Comparison of ENCODE assay signal across 8 cellular contexts in genomic region chr6:153092082-153093013, GRCh38. TPM values are rescaled to one million over a fixed set of nuclear protein-coding genes. Genes with fewer than 3 reads are reported as not detected.
DNase-seq lines count a peak whose midpoint lies in the region; ATAC-seq and TF ChIP-seq lines count a peak whose summit lies in the region.

No MANE protein-coding gene starts in this region.

- no peak overlapping the region for H3K23ac ChIP-seq in neuronal stem cell (ENCODE audit: low read depth, low read length, poor library complexity)

- no peaks in the 10 kb centered on the region for H3K9me2 ChIP-seq in HCT116 (ENCODE audit: insufficient read depth)

- no peaks in the 10 kb centered on the region for H3K79me2 ChIP-seq in HCT116 (ENCODE audit: insufficient read depth, low read length)

- no peak overlapping the region for H4K91ac ChIP-seq in neuronal stem cell (ENCODE audit: low read depth, low read length, poor library complexity)

- H3K9me3 ChIP-seq in HCT116 (ENCODE audit: control insufficient read depth in 1 of 2, insufficient read depth in 1 of 2, low read depth in 1 of 2, low read length in 2 of 2) (no peaks in the 10 kb centered on the region), neuronal stem cell (replicated peaks in 1 of 2; ENCODE audit: control insufficient read depth in 2 of 2, insufficient read depth in 1 of 2, low read depth in 1 of 2, low read length in 2 of 2) (no peaks in the 10 kb centered on the region)

- H3K36me3 Mint-ChIP-seq in Calu3 (ENCODE audit: insufficient read depth, unreplicated experiment): no peaks in the 10 kb centered on the region

- POLR2A ChIA-PET in HCT116 (lab: Charles Lee): no interaction called here

- H2BK5ac ChIP-seq in neuronal stem cell (ENCODE audit: low read length): no peak overlapping the region

- in situ Hi-C loops in GM13977 (cut with MboI; ENCODE audit: low pct_unique_long_range_greater_than_20kb, low sequenced_read_pairs, unreplicated experiment): no loop called here

- no peak for TF ChIP-seq RAD21 in HCT116 (IDR thresholded peaks at IDR 0.05; ENCODE audit: low read depth)

- no peak overlapping the region for H2BK12ac ChIP-seq in neuronal stem cell (ENCODE audit: low read length)

- no peak overlapping the region for H3K9ac ChIP-seq in HCT116 (ENCODE audit: low read length)
- H3K9ac ChIP-seq in neuronal stem cell (ENCODE audit: low read depth, low read length, poor library complexity): no peak overlapping the region

- no peaks in the 10 kb centered on the region for H3K79me1 ChIP-seq in neuronal stem cell (ENCODE audit: low read depth, low read length)

- BruUV-seq in HCT116 (replicated peaks; lab: Mats Ljungman, UMichigan): no TSS peak
- no TSS peak for BruUV-seq in Calu3 (replicated peaks; lab: Mats Ljungman, UMichigan)

- intact Hi-C loops in HCT116 (cut with micrococcal nuclease): no loop called here
- intact Hi-C loops in Calu3 (cut with micrococcal nuclease; ENCODE audit: unreplicated experiment): no loop called here

- no peaks in the 10 kb centered on the region for H3K36me3 ChIP-seq in HCT116 (ENCODE audit: control insufficient read depth in 1 of 2, insufficient read depth in 2 of 2, low read length in 2 of 2)
- no peaks in the 10 kb centered on the region for H3K36me3 ChIP-seq in neuronal stem cell (replicated peaks in 1 of 2; ENCODE audit: control insufficient read depth in 2 of 2, insufficient read depth in 2 of 2, low read length in 2 of 2)

- CTCF ChIA-PET in HCT116 (lab: Charles Lee) (interaction anchor here (0.9 kb wide), 1 partner anchor 60 kb away, joined by 3 read pairs; no protein-coding TSS in a partner anchor), Calu3 (lab: Charles Lee) (no interaction called here)

- no peaks in the 10 kb centered on the region for H4K20me1 ChIP-seq in HCT116 (ENCODE audit: insufficient read depth)

- H3K4me1 Mint-ChIP-seq in Calu3 (ENCODE audit: low read depth, unreplicated experiment): no peaks in the 10 kb centered on the region

- H3K18ac ChIP-seq in neuronal stem cell (ENCODE audit: low read length): no peak overlapping the region

- H4K8ac ChIP-seq in neuronal stem cell (ENCODE audit: low read depth, low read length): no peak overlapping the region

- H3K4ac ChIP-seq in neuronal stem cell (ENCODE audit: low read length): no peak overlapping the region

- no peak overlapping the region for H2BK15ac ChIP-seq in neuronal stem cell (ENCODE audit: low read length)

- H3K4me1 ChIP-seq in HCT116 (ENCODE audit: control insufficient read depth in 1 of 2, insufficient read depth in 2 of 2, low read length in 2 of 2) (peaks cover 2 to 30% of the 10 kb centered on the region in 2 experiments; a peak in 2 of 4 replicates), neuronal stem cell (ENCODE audit: control insufficient read depth in 2 of 2, insufficient read depth in 1 of 2, low read depth in 1 of 2, low read length in 2 of 2) (no peaks in the 10 kb centered on the region)

- H3K27me3 Mint-ChIP-seq in Calu3 (ENCODE audit: unreplicated experiment): no peaks in the 10 kb centered on the region

- DNase-seq in GM13977 (ENCODE audit: low spot score) (peak; percentile 9), HCT116 (ENCODE audit: low read depth, low spot score) (peak; percentile 48), MV-4-11 (lab: John Stamatoyannopoulos, UW) (peak; percentile 95), epithelial cell of proximal tubule (ENCODE audit: low read depth) (peak; percentile 66), cerebellum (ENCODE audit: low spot score) (no peak), Calu3 (no peak), NCI-H82 (lab: John Stamatoyannopoulos, UW) (no peak), neuronal stem cell (ENCODE audit: low spot score) (no peak)

- H3K9me3 Mint-ChIP-seq in Calu3 (ENCODE audit: low read depth, unreplicated experiment): no peaks in the 10 kb centered on the region

- RAD21 ChIA-PET in HCT116 (lab: Charles Lee; ENCODE audit: low non-redundant PET in 1 of 2, low total read pairs in 2 of 2, uncharacterized antibody in 2 of 2, unreplicated experiment in 2 of 2): no interaction called here

- TF ChIP-seq CTCF in GM13977 (IDR thresholded peaks at IDR 0.05; ENCODE audit: extremely low read depth, insufficient read depth, missing control alignments) (no peak), HCT116 (IDR thresholded peaks at IDR 0.05 in 2 of 3, conservative IDR thresholded peaks at IDR 0.05 in 1 of 3; ENCODE audit: borderline replicate concordance in 1 of 3, insufficient read depth in 1 of 3, low read depth in 2 of 3, low read length in 2 of 3) (no peak), epithelial cell of proximal tubule (conservative IDR thresholded peaks at IDR 0.05; ENCODE audit: low read depth, low read length) (no peak), Calu3 (IDR thresholded peaks at IDR 0.05; ENCODE audit: unreplicated experiment) (no peak)

- H2AFZ ChIP-seq in HCT116 (ENCODE audit: low read depth, low read length, poor library complexity, severe bottlenecking) (no peak overlapping the region), neuronal stem cell (ENCODE audit: low read length) (no peak overlapping the region)

- H2AK5ac ChIP-seq in neuronal stem cell (ENCODE audit: low read depth, low read length): no peak overlapping the region

- H3K27ac ChIP-seq in HCT116 (ENCODE audit: low read depth, low read length) (no peak overlapping the region; the same call in 1 of the 2 replicates), neuronal stem cell (replicated peaks; ENCODE audit: low read length) (no peak overlapping the region)

- peak; percentile 61 for ATAC-seq in HCT116

- H3K4me2 ChIP-seq in HCT116 (ENCODE audit: low read length) (peak overlapping the region; percentile 47), neuronal stem cell (ENCODE audit: insufficient read depth, low read length, poor library complexity, severe bottlenecking) (no peak overlapping the region)

- TF ChIP-seq POLR2A in HCT116 (IDR thresholded peaks at IDR 0.05; ENCODE audit: borderline replicate concordance, extremely low read depth, insufficient read depth, insufficient read length): no peak

- H3K4me3 Mint-ChIP-seq in Calu3 (ENCODE audit: low read depth, unreplicated experiment): no peak overlapping the region

- H3K4me3 ChIP-seq in HCT116 (replicated peaks in 1 of 2; ENCODE audit: low read depth in 1 of 2, low read length in 2 of 2) (no peak overlapping the region), epithelial cell of proximal tubule (ENCODE audit: low read depth, low read length) (peak overlapping the region; percentile 10), neuronal stem cell (ENCODE audit: low read length in 2 of 2) (no peak overlapping the region)

- WGBS in neuronal stem cell (ENCODE audit: extremely low coverage in 2 of 2, insufficient read length in 2 of 2, insufficient replicate concordance in 1 of 2), 2 donors: no CpG with 5 or more reads among the region's 9 CpGs

- H2BK120ac ChIP-seq in neuronal stem cell (ENCODE audit: low read depth, low read length): no peak overlapping the region

- H3K27me3 ChIP-seq in HCT116 (ENCODE audit: insufficient read depth, low read length) (no peaks in the 10 kb centered on the region), neuronal stem cell (ENCODE audit: control insufficient read depth in 3 of 3, insufficient read depth in 3 of 3, low read depth in 1 of 3, low read length in 3 of 3) (no peaks in the 10 kb centered on the region)

- H3K27ac Mint-ChIP-seq in Calu3 (ENCODE audit: unreplicated experiment): no peak overlapping the region

- H3K14ac ChIP-seq in neuronal stem cell (ENCODE audit: low read length): no peak overlapping the region

TF ChIP-seq in HCT116, 20 proteins besides CTCF, POLR2A, EP300 and RAD21 (continues in another document):
- no peak for TF ChIP-seq YY1 (IDR thresholded peaks at IDR 0.05; ENCODE audit: extremely low read depth, insufficient replicate concordance, low read depth, low read length)
- peak; percentile 54 for TF ChIP-seq CEBPB (IDR thresholded peaks at IDR 0.05; ENCODE audit: low read depth)
- no peak for TF ChIP-seq TCF7L2 (IDR thresholded peaks at IDR 0.05; ENCODE audit: borderline replicate concordance, extremely low read depth, insufficient read depth, insufficient read length)
- no peak for TF ChIP-seq EGR1 (IDR thresholded peaks at IDR 0.05; ENCODE audit: low read depth)
- TF ChIP-seq ELF1 (IDR thresholded peaks at IDR 0.05; ENCODE audit: borderline replicate concordance, low read depth): no peak
- TF ChIP-seq ZFX (IDR thresholded peaks at IDR 0.05): no peak
- TF ChIP-seq EZH2phosphoT487 (IDR thresholded peaks at IDR 0.05; ENCODE audit: borderline replicate concordance): no peak
- TF ChIP-seq CBX3 (IDR thresholded peaks at IDR 0.05; ENCODE audit: low read depth): no peak
- TF ChIP-seq SRF (IDR thresholded peaks at IDR 0.05; ENCODE audit: low read depth): peak; percentile 40; the same call in 1 of the 2 replicates
- TF ChIP-seq POLR2AphosphoS5 (IDR thresholded peaks at IDR 0.05; ENCODE audit: low read depth, low read length): no peak
- peak; percentile 60 for TF ChIP-seq SP1 (IDR thresholded peaks at IDR 0.05; ENCODE audit: low read depth)
- TF ChIP-seq JUND (IDR thresholded peaks at IDR 0.05): peak; percentile 60
- TF ChIP-seq MAX (IDR thresholded peaks at IDR 0.05): no peak
- no peak for TF ChIP-seq ATF3 (IDR thresholded peaks at IDR 0.05)
- TF ChIP-seq ZNF274 (IDR thresholded peaks at IDR 0.05; ENCODE audit: low read depth, low read length): no peak
- no peak for TF ChIP-seq SIN3A (IDR thresholded peaks at IDR 0.05; ENCODE audit: low read depth)
- TF ChIP-seq FOSL1 (IDR thresholded peaks at IDR 0.05; ENCODE audit: low read depth): peak; percentile 48

RNA-seq across cellular contexts. Expression of gene RGS17, which starts 38.7 kb away (rescaled TPM):
- total RNA-seq in HCT116 (2021; ENCODE audit: unreplicated experiment) (3.9 TPM), epithelial cell of proximal tubule (3.9 and 8.0 TPM in 2 replicates), cerebellum (60.7 TPM), Calu3 (2022) (0.64 and 0.78 TPM in 2 replicates)
- 0.89 and 1.2 TPM in 2 replicates for polyA plus RNA-seq in HCT116 (2012)
- polyA plus RNA-seq in neuronal stem cell (2013, experiment 1 of 2): 3.4 TPM
- polyA plus RNA-seq in neuronal stem cell (2013, experiment 2 of 2): 3.2 TPM

Comparison
In these comparisons a context has a peak if more than half of its experiments do, and no peak if none do; other contexts are left out.
1. DNase-seq: peak in GM13977 (single experiment), HCT116 (single experiment), MV-4-11 (single experiment) and epithelial cell of proximal tubule (single experiment); none in cerebellum (single experiment), Calu3 (single experiment), NCI-H82 (single experiment) and neuronal stem cell (single experiment).